In the genomic region with DNA sequence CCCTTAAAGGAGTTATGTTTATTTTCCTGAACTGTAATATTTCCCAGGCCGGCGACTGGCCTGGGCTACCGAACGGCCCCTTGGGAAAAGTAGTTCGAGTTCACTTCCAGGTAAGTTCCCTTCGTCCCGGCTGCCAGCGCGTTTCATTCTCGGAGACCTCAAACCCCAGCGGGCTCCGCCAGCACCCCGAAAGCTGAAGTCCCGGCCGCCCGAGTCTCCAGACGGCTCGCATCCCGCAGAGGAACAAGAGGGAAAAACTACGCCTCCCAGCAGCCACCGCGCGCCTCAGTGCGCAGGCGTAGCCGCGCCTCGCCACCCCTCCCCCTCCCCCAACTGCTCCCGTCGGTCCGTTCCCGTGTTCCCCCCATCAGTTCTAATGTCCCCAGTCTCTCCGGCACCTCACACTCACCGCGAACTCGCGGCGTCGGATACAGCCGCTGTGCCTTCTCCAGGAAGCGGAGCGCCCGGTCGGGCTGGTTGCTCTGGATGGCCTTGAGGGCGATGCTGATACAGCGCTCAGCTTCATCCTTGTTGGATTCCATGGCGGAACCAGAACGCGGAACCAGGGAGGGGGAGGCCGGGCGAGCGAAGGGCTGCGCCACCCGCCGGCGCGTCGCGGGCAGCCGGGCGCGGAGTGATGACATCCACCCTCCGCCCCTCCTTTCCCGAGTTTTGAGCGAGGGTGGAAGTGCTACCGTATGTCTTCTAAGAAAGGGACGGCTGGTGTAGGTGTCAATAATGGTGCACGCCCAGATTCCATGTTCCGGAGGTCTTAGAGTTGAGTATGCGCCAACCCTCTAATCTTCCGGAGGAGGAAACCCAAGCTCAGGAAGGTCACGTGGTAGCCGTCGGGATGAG, we compare ENCODE assay signal across 8 cellular contexts. TPM values are rescaled to one million over a fixed set of nuclear protein-coding genes. Genes with fewer than 3 reads are reported as not detected.
DNase-seq lines count a peak whose midpoint lies in the region; ATAC-seq and TF ChIP-seq lines count a peak whose summit lies in the region.

A gene (minus strand): TSS at position 564 of the 858 bp plus-strand sequence. CDS start 22 bp downstream, at position 542.

- H3K36me3 Mint-ChIP-seq in activated CD4-positive, alpha-beta T cell treated with anti-CD3 and anti-CD28 coated beads, Interleukin-2, amount 10 ng/mL, durations not matched to agents 7 days and 5 days (ENCODE audit: low read depth): peaks cover 15% of the 10 kb centered on the region

- H3K27me3 ChIP-seq in BLaER1 treated with 17β-estradiol and CSF1 and Interleukin-3, amounts not matched to agents 10 nM and 100 nM: no peaks in the 10 kb centered on the region
- H3K27me3 ChIP-seq in layer of hippocampus (ENCODE audit: control insufficient read depth, insufficient read depth, low read length): no peaks in the 10 kb centered on the region

- CTCF ChIA-PET in activated CD4-positive, alpha-beta T cell treated with anti-CD3 and anti-CD28 coated beads, Interleukin-2, amount 10 ng/mL, durations not matched to agents 7 days and 5 days (lab: Charles Lee): interaction anchor here (0.7 to 5.0 kb wide), 7 partner anchors 10 to 480 kb away, joined by 3 to 28 read pairs (median 5); no protein-coding TSS in a partner anchor

- H3K4me1 ChIP-seq in BLaER1 treated with 17β-estradiol and CSF1 and Interleukin-3, amounts not matched to agents 10 nM and 100 nM: peaks cover 18 to 45% (median 36%) of the 10 kb centered on the region in 10 experiments

- peak within 1 kb of the TSS; percentile 98 for H3K27ac Mint-ChIP-seq in activated CD4-positive, alpha-beta T cell treated with anti-CD3 and anti-CD28 coated beads, Interleukin-2, amount 10 ng/mL, durations not matched to agents 7 days and 5 days

- H3K4me3 Mint-ChIP-seq in activated CD4-positive, alpha-beta T cell treated with anti-CD3 and anti-CD28 coated beads, Interleukin-2, amount 10 ng/mL, durations not matched to agents 7 days and 5 days: peak within 1 kb of the TSS; percentile 96

- H3K9ac ChIP-seq in BLaER1 treated with 17β-estradiol and CSF1 and Interleukin-3, amounts not matched to agents 10 nM and 100 nM: peak within 1 kb of the TSS; percentile 89 to 99 (median 94)

- no peak for TF ChIP-seq CTCF in coronary artery (IDR thresholded peaks at IDR 0.05)

- peak within 1 kb of the TSS; percentile 82 to 97 (median 93) for H3K4me3 ChIP-seq in BLaER1 treated with 17β-estradiol and CSF1 and Interleukin-3, amounts not matched to agents 10 nM and 100 nM
- peak within 1 kb of the TSS; percentile 80 for H3K4me3 ChIP-seq in coronary artery

- peaks cover 38 to 48% (median 46%) of the 10 kb centered on the region in 11 experiments; a peak in 20 of 22 replicates for H4K20me1 ChIP-seq in BLaER1 treated with 17β-estradiol and CSF1 and Interleukin-3, amounts not matched to agents 10 nM and 100 nM

- peaks cover 34% of the 10 kb centered on the region for H3K4me1 Mint-ChIP-seq in activated CD4-positive, alpha-beta T cell treated with anti-CD3 and anti-CD28 coated beads, Interleukin-2, amount 10 ng/mL, durations not matched to agents 7 days and 5 days

- peak within 1 kb of the TSS; percentile 94 to 99 (median 96) for H3K27ac ChIP-seq in BLaER1 treated with 17β-estradiol and CSF1 and Interleukin-3, amounts not matched to agents 10 nM and 100 nM
- peak within 1 kb of the TSS; percentile 86 to 94 for H3K27ac ChIP-seq in coronary artery
- peak within 1 kb of the TSS; percentile 97 for H3K27ac ChIP-seq in layer of hippocampus (ENCODE audit: low read depth, low read length)

- H3K36me3 ChIP-seq in BLaER1 treated with 17β-estradiol and CSF1 and Interleukin-3, amounts not matched to agents 10 nM and 100 nM: peaks cover 26 to 41% (median 38%) of the 10 kb centered on the region in 11 experiments

- DNase-seq in NCI-H69 (lab: John Stamatoyannopoulos, UW) (peak; percentile 95), coronary artery (ENCODE audit: low spot score) (peak; percentile 95)
- peak; percentile 90 for DNase-seq in activated CD4-positive, alpha-beta T cell treated with anti-CD3 and anti-CD28 coated beads, Interleukin-2, amount 10 ng/mL, durations not matched to agents 7 days and 5 days
- DNase-seq in stimulated activated CD4-positive, alpha-beta T cell treated with anti-CD3 and anti-CD28 coated beads, Interleukin-1b, Interleukin-23, amount 100 ng/mL, for 24 hours (ENCODE audit: low read depth in 4 of 4, low spot score in 1 of 4): peak; percentile 72 to 79 (median 78)

- no peaks in the 10 kb centered on the region for H3K9me3 Mint-ChIP-seq in activated CD4-positive, alpha-beta T cell treated with anti-CD3 and anti-CD28 coated beads, Interleukin-2, amount 10 ng/mL, durations not matched to agents 7 days and 5 days

- POLR2A ChIA-PET in activated CD4-positive, alpha-beta T cell treated with anti-CD3 and anti-CD28 coated beads, Interleukin-2, amount 10 ng/mL, durations not matched to agents 7 days and 5 days (lab: Charles Lee): no interaction called here

- H3K27me3 Mint-ChIP-seq in activated CD4-positive, alpha-beta T cell treated with anti-CD3 and anti-CD28 coated beads, Interleukin-2, amount 10 ng/mL, durations not matched to agents 7 days and 5 days: no peaks in the 10 kb centered on the region

- no peaks in the 10 kb centered on the region for H3K9me3 ChIP-seq in BLaER1 treated with 17β-estradiol and CSF1 and Interleukin-3, amounts not matched to agents 10 nM and 100 nM (replicated peaks in 1 of 11)

- ATAC-seq in GM19351 (IDR thresholded peaks at IDR 0.05; ENCODE audit: unreplicated experiment) (peak; percentile 74), HG03520 (IDR thresholded peaks at IDR 0.05; ENCODE audit: unreplicated experiment) (peak; percentile 65)

- H3K4me2 ChIP-seq in BLaER1 treated with 17β-estradiol and CSF1 and Interleukin-3, amounts not matched to agents 10 nM and 100 nM: peak within 1 kb of the TSS; percentile 89 to 100 (median 97)

RNA-seq across cellular contexts. Expression of the gene that starts here (rescaled TPM):
- 10 to 100 TPM; 31.8 to 34.5 TPM for total RNA-seq in activated CD4-positive, alpha-beta T cell treated with anti-CD3 and anti-CD28 coated beads, Interleukin-2, amount 10 ng/mL, durations not matched to agents 7 days and 5 days

Comparison
In these comparisons a context has a peak if more than half of its experiments do, and no peak if none do; other contexts are left out.
1. Peak in every context shown above with its lines: DNase-seq, ATAC-seq, H3K4me3 ChIP-seq and H3K27ac ChIP-seq.